1 cellular context compared by ENCODE assay signal in genomic region chr18:32177530-32177929, GRCh38.
TF ChIP-seq lines count a peak whose summit lies in the region.

No MANE protein-coding gene starts in this region.

TF ChIP-seq in HepG2, 621 proteins besides CTCF, POLR2A, EP300 and RAD21 (continued from another document):
- TF ChIP-seq NFAT5 (CRISPR knock-in tag; IDR thresholded peaks at IDR 0.05) (no peak), MNT (IDR thresholded peaks at IDR 0.05) (no peak), TFAP4 (IDR thresholded peaks at IDR 0.05; ENCODE audit: borderline replicate concordance, low read depth) (peak; percentile 32; the same call in 1 of the 2 replicates), NCOA1 (CRISPR knock-in tag; IDR thresholded peaks at IDR 0.05) (no peak), PCBP2 (optimal IDR thresholded peaks at IDR 0.05; ENCODE audit: low read depth, low read length, poor library complexity, severe bottlenecking) (no peak), KAT7 (CRISPR knock-in tag; IDR thresholded peaks at IDR 0.05; ENCODE audit: borderline replicate concordance) (no peak), STAT5B (CRISPR knock-in tag; IDR thresholded peaks at IDR 0.05) (no peak), ZNF740 (CRISPR knock-in tag; IDR thresholded peaks at IDR 0.05) (no peak), CSRNP2 (CRISPR knock-in tag; conservative IDR thresholded peaks at IDR 0.05; ENCODE audit: low read depth) (no peak), PCBP1 (IDR thresholded peaks at IDR 0.05; ENCODE audit: borderline replicate concordance, low read depth, low read length) (no peak), SAP130 (CRISPR knock-in tag; IDR thresholded peaks at IDR 0.05; ENCODE audit: low read depth) (peak; percentile 31; the same call in 1 of the 2 replicates), CHCHD3 (CRISPR knock-in tag; IDR thresholded peaks at IDR 0.05) (no peak), ZNF317 (CRISPR knock-in tag; IDR thresholded peaks at IDR 0.05) (no peak), BORCS8-MEF2B (CRISPR knock-in tag; IDR thresholded peaks at IDR 0.05) (no peak)
TF ChIP-seq in HepG2: peak in this region for 2.
